ENCODE assay signal across 1 cellular context in genomic region chr5:68745459-68745858, GRCh38.
TF ChIP-seq lines count a peak whose summit lies in the region.

No MANE protein-coding gene starts in this region.

TF ChIP-seq in IMR-90, 13 proteins besides CTCF, POLR2A, EP300 and RAD21 (continued from another document):
- TF ChIP-seq RFX5 (IDR thresholded peaks at IDR 0.05; ENCODE audit: low read depth, low read length) (no peak), MAZ (IDR thresholded peaks at IDR 0.05; ENCODE audit: borderline replicate concordance, low read depth, low read length) (no peak), NFE2L2 (IDR thresholded peaks at IDR 0.05; ENCODE audit: low read depth, low read length) (no peak), CEBPB (IDR thresholded peaks at IDR 0.05; ENCODE audit: low read depth, low read length) (peak; percentile 22; the same call in 1 of the 2 replicates)
